Comparison of ENCODE assay signal across 17 cellular contexts in the genomic region with DNA sequence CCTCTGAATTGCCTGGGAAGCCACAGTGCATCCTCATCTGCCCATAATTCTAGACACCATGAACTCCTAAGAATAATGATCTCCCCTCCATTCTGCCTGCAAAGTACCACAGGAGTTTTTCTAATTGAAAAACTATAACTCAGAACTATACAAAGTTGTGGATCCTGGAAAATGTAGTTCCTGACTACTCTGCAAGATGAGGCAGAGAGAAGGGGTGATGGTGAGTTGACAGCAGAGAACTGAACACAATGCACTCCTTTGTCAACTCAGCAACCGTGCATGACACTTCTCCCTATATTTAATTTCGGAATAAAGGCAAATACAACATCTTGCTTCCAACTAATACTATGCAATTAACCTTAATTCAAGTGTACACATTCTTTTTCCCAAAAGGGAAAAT.
"Had no signal": no experiment of that assay in that cellular context is flagged by ENCODE, and none has a peak within 500 bp of the region (broad histone marks: within the 10 kb centered on the region; RNA-seq: fewer than 3 reads in every experiment).

No MANE protein-coding gene starts in this region.

- ATAC-seq: effector memory CD8-positive, alpha-beta T cell; mucosa of descending colon; naive thymus-derived CD8-positive, alpha-beta T cell had no signal

- DNase-seq: central memory CD4-positive, alpha-beta T cell; effector memory CD8-positive, alpha-beta T cell; mucosa of descending colon; naive thymus-derived CD8-positive, alpha-beta T cell; posterior cingulate gyrus; sigmoid colon; stimulated activated CD4-positive, alpha-beta T cell treated with anti-CD3 and anti-CD28 coated beads, Interleukin-2, amount 100 ng/mL, for 24 hours; stimulated activated naive CD4-positive, alpha-beta T cell; stomach; tibial artery had no signal

- H3K27me3 ChIP-seq: esophagus muscularis mucosa, hepatocyte, neutrophil, right atrium auricular region, sigmoid colon, stomach, suprapubic skin, tibial artery had no signal

- H3K36me3 ChIP-seq: esophagus muscularis mucosa, neutrophil, right atrium auricular region, sigmoid colon, stomach, suprapubic skin, tibial artery had no signal

- H3K27ac ChIP-seq: epithelial cell of prostate, esophagus muscularis mucosa, hepatocyte, neutrophil, right atrium auricular region, sigmoid colon, skin epidermis, stomach, suprapubic skin, tibial artery had no signal

- H3K4me3 ChIP-seq: esophagus muscularis mucosa, hepatocyte, mucosa of descending colon, right atrium auricular region, sigmoid colon, skin epidermis, stomach, suprapubic skin, tibial artery had no signal

- H3K4me1 ChIP-seq: esophagus muscularis mucosa, right atrium auricular region, sigmoid colon, stomach, suprapubic skin, tibial artery had no signal

- H3K9me3 ChIP-seq: esophagus muscularis mucosa, mucosa of descending colon, neutrophil, right atrium auricular region, sigmoid colon, stomach, suprapubic skin, tibial artery had no signal
